2 cellular contexts compared by ENCODE assay signal in the genomic region with DNA sequence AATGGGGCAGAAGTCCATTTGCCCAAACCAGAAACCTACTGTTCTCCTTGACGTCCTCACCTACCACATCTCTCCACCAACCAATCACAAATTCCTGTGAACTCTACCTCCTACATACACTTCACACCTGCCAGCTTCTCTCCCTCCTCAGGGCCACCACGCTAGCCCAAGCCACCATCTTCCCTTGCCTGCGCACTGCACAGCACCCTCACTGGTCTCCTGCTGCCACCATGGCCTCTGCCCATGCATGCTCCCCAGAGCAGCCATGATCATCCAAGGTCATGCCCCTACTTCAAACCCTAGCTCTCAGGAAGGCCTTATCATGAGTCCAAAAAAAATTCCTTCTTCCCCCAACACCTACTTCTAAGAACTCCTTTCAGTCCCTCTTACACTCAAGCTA.
TF ChIP-seq lines count a peak whose summit lies in the region.

No MANE protein-coding gene starts in this region.

TF ChIP-seq in SK-N-SH, 30 proteins besides CTCF, POLR2A, EP300 and RAD21 (continued from another document):
- TF ChIP-seq, protein P1, sequence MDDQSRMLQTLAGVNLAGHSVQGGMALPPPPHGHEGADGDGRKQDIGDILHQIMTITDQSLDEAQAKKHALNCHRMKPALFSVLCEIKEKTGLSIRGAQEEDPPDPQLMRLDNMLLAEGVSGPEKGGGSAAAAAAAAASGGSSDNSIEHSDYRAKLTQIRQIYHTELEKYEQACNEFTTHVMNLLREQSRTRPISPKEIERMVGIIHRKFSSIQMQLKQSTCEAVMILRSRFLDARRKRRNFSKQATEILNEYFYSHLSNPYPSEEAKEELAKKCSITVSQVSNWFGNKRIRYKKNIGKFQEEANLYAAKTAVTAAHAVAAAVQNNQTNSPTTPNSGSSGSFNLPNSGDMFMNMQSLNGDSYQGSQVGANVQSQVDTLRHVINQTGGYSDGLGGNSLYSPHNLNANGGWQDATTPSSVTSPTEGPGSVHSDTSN (IDR thresholded peaks at IDR 0.05) = no peak
- TF ChIP-seq RCOR1 (IDR thresholded peaks at IDR 0.05; ENCODE audit: low read length) (no peak), ELF1 (IDR thresholded peaks at IDR 0.05) (no peak), NRF1 (IDR thresholded peaks at IDR 0.05; ENCODE audit: low read depth, low read length) (no peak), JUND (IDR thresholded peaks at IDR 0.05) (no peak), YY1 (IDR thresholded peaks at IDR 0.05; ENCODE audit: low read depth) (no peak), FOXM1 (IDR thresholded peaks at IDR 0.05; ENCODE audit: low read depth) (no peak), SMC3 (IDR thresholded peaks at IDR 0.05; ENCODE audit: low read depth, low read length) (no peak), FOSL2 (IDR thresholded peaks at IDR 0.05; ENCODE audit: borderline replicate concordance, low read depth) (no peak), TEAD4 (IDR thresholded peaks at IDR 0.05; ENCODE audit: borderline replicate concordance, insufficient read depth) (no peak), SIN3A (IDR thresholded peaks at IDR 0.05; ENCODE audit: borderline replicate concordance, low read depth, low read length) (no peak)
- TF ChIP-seq, protein P2, sequence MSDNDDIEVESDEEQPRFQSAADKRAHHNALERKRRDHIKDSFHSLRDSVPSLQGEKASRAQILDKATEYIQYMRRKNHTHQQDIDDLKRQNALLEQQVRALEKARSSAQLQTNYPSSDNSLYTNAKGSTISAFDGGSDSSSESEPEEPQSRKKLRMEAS (IDR thresholded peaks at IDR 0.05; ENCODE audit: low read depth) = no peak
TF ChIP-seq in SK-N-SH: peak in this region for 0.

TF ChIP-seq in SK-N-SH treated with all-trans-retinoic acid at 6 μM for 48 hours, 23 proteins besides CTCF, POLR2A, EP300 and RAD21 (continued from another document):
- TF ChIP-seq, protein P3, sequence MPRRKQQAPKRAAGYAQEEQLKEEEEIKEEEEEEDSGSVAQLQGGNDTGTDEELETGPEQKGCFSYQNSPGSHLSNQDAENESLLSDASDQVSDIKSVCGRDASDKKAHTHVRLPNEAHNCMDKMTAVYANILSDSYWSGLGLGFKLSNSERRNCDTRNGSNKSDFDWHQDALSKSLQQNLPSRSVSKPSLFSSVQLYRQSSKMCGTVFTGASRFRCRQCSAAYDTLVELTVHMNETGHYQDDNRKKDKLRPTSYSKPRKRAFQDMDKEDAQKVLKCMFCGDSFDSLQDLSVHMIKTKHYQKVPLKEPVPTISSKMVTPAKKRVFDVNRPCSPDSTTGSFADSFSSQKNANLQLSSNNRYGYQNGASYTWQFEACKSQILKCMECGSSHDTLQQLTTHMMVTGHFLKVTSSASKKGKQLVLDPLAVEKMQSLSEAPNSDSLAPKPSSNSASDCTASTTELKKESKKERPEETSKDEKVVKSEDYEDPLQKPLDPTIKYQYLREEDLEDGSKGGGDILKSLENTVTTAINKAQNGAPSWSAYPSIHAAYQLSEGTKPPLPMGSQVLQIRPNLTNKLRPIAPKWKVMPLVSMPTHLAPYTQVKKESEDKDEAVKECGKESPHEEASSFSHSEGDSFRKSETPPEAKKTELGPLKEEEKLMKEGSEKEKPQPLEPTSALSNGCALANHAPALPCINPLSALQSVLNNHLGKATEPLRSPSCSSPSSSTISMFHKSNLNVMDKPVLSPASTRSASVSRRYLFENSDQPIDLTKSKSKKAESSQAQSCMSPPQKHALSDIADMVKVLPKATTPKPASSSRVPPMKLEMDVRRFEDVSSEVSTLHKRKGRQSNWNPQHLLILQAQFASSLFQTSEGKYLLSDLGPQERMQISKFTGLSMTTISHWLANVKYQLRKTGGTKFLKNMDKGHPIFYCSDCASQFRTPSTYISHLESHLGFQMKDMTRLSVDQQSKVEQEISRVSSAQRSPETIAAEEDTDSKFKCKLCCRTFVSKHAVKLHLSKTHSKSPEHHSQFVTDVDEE (CRISPR knock-in tag; IDR thresholded peaks at IDR 0.05) = no peak
- TF ChIP-seq ZNF565 (CRISPR knock-in tag; conservative IDR thresholded peaks at IDR 0.05; ENCODE audit: low read depth) (no peak), ZFP30 (CRISPR knock-in tag; IDR thresholded peaks at IDR 0.05) (no peak), TCF4 (CRISPR knock-in tag; IDR thresholded peaks at IDR 0.05; ENCODE audit: borderline replicate concordance) (no peak), ARNTL (CRISPR knock-in tag; IDR thresholded peaks at IDR 0.05; ENCODE audit: borderline replicate concordance, low read depth) (no peak), ZNF70 (CRISPR knock-in tag; IDR thresholded peaks at IDR 0.05) (no peak), ZFP3 (CRISPR knock-in tag; IDR thresholded peaks at IDR 0.05) (no peak), GLIS3 (CRISPR knock-in tag; IDR thresholded peaks at IDR 0.05) (no peak)
- TF ChIP-seq, protein P4, sequence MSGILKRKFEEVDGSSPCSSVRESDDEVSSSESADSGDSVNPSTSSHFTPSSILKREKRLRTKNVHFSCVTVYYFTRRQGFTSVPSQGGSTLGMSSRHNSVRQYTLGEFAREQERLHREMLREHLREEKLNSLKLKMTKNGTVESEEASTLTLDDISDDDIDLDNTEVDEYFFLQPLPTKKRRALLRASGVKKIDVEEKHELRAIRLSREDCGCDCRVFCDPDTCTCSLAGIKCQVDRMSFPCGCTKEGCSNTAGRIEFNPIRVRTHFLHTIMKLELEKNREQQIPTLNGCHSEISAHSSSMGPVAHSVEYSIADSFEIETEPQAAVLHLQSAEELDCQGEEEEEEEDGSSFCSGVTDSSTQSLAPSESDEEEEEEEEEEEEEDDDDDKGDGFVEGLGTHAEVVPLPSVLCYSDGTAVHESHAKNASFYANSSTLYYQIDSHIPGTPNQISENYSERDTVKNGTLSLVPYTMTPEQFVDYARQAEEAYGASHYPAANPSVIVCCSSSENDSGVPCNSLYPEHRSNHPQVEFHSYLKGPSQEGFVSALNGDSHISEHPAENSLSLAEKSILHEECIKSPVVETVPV (CRISPR knock-in tag; IDR thresholded peaks at IDR 0.05) = no peak
- TF ChIP-seq, protein P5, sequence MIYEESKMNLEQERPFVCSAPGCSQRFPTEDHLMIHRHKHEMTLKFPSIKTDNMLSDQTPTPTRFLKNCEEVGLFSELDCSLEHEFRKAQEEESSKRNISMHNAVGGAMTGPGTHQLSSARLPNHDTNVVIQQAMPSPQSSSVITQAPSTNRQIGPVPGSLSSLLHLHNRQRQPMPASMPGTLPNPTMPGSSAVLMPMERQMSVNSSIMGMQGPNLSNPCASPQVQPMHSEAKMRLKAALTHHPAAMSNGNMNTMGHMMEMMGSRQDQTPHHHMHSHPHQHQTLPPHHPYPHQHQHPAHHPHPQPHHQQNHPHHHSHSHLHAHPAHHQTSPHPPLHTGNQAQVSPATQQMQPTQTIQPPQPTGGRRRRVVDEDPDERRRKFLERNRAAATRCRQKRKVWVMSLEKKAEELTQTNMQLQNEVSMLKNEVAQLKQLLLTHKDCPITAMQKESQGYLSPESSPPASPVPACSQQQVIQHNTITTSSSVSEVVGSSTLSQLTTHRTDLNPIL (CRISPR knock-in tag; IDR thresholded peaks at IDR 0.05; ENCODE audit: low read depth) = no peak
TF ChIP-seq in SK-N-SH treated with all-trans-retinoic acid at 6 μM for 48 hours: peak in this region for 0.
